ENCODE assay signal across 1 cellular context in the genomic region with DNA sequence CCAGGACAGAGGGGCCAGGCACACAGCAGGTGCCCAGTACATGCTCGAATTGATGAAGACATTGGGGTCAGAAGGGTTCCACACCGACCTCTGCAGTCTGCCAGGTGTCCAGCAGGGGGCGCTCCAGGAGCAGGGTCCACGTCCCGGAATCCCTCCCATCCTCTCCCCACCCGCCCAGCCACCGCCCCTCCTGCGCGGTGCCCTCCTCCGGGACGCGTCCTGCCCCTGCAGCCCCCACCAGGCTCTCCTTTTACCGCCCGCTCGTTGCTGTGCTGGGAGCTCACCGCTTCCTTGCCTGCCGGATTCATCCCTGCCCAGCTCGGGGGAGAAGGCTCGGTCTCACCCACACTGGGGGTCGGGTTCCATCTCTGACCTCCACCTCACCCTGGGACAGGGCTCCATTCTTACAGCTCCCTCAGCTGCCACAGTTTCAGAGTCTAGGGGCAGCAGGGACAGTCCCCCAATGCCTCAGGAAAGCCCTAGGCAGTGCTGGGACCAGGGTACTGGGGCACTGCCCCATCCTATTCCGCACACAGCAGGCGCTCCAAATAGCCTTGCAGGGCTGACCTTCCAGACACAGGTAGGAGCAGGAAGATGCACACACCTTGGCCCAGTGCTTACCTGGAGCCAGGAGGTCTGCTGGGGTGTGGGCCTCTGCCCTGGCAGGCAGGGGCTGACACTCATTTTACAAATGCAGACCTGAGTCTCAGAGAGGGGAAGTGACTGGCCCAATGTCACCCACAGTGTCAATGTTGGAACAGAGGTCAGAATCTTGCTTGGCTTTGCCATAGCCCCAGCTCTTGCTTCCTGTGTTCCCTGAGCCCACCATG.
TF ChIP-seq lines count a peak whose summit lies in the region.

No MANE protein-coding gene starts in this region.

TF ChIP-seq in WTC11, 78 proteins besides CTCF, POLR2A, EP300 and RAD21 (continued from another document):
- TF ChIP-seq, protein P1, sequence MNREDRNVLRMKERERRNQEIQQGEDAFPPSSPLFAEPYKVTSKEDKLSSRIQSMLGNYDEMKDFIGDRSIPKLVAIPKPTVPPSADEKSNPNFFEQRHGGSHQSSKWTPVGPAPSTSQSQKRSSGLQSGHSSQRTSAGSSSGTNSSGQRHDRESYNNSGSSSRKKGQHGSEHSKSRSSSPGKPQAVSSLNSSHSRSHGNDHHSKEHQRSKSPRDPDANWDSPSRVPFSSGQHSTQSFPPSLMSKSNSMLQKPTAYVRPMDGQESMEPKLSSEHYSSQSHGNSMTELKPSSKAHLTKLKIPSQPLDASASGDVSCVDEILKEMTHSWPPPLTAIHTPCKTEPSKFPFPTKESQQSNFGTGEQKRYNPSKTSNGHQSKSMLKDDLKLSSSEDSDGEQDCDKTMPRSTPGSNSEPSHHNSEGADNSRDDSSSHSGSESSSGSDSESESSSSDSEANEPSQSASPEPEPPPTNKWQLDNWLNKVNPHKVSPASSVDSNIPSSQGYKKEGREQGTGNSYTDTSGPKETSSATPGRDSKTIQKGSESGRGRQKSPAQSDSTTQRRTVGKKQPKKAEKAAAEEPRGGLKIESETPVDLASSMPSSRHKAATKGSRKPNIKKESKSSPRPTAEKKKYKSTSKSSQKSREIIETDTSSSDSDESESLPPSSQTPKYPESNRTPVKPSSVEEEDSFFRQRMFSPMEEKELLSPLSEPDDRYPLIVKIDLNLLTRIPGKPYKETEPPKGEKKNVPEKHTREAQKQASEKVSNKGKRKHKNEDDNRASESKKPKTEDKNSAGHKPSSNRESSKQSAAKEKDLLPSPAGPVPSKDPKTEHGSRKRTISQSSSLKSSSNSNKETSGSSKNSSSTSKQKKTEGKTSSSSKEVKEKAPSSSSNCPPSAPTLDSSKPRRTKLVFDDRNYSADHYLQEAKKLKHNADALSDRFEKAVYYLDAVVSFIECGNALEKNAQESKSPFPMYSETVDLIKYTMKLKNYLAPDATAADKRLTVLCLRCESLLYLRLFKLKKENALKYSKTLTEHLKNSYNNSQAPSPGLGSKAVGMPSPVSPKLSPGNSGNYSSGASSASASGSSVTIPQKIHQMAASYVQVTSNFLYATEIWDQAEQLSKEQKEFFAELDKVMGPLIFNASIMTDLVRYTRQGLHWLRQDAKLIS (CRISPR knock-in tag; IDR thresholded peaks at IDR 0.05; ENCODE audit: borderline replicate concordance) = no peak
- TF ChIP-seq, protein P2, sequence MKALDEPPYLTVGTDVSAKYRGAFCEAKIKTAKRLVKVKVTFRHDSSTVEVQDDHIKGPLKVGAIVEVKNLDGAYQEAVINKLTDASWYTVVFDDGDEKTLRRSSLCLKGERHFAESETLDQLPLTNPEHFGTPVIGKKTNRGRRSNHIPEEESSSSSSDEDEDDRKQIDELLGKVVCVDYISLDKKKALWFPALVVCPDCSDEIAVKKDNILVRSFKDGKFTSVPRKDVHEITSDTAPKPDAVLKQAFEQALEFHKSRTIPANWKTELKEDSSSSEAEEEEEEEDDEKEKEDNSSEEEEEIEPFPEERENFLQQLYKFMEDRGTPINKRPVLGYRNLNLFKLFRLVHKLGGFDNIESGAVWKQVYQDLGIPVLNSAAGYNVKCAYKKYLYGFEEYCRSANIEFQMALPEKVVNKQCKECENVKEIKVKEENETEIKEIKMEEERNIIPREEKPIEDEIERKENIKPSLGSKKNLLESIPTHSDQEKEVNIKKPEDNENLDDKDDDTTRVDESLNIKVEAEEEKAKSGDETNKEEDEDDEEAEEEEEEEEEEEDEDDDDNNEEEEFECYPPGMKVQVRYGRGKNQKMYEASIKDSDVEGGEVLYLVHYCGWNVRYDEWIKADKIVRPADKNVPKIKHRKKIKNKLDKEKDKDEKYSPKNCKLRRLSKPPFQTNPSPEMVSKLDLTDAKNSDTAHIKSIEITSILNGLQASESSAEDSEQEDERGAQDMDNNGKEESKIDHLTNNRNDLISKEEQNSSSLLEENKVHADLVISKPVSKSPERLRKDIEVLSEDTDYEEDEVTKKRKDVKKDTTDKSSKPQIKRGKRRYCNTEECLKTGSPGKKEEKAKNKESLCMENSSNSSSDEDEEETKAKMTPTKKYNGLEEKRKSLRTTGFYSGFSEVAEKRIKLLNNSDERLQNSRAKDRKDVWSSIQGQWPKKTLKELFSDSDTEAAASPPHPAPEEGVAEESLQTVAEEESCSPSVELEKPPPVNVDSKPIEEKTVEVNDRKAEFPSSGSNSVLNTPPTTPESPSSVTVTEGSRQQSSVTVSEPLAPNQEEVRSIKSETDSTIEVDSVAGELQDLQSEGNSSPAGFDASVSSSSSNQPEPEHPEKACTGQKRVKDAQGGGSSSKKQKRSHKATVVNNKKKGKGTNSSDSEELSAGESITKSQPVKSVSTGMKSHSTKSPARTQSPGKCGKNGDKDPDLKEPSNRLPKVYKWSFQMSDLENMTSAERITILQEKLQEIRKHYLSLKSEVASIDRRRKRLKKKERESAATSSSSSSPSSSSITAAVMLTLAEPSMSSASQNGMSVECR (CRISPR knock-in tag; IDR thresholded peaks at IDR 0.05; ENCODE audit: borderline replicate concordance) = no peak
- TF ChIP-seq OVOL2 (CRISPR knock-in tag; IDR thresholded peaks at IDR 0.05; ENCODE audit: borderline replicate concordance) = no peak
